In genomic region chr4:120228086-120228485, GRCh38 we compare ENCODE assay signal across 19 cellular contexts.
A peak's percentile ranks its signal among the peaks of the same experiment; 100 is the strongest.
DNase-seq lines count a peak whose midpoint lies in the region; ATAC-seq, FAIRE-seq and TF ChIP-seq lines count a peak whose summit lies in the region.
"Had no signal": no experiment of that assay in that cellular context is flagged by ENCODE, and none has a peak within 500 bp of the region (broad histone marks: within the 10 kb centered on the region; RNA-seq: fewer than 3 reads in every experiment).

No MANE protein-coding gene starts in this region.

- CTCF ChIA-PET in HepG2 (lab: Yijun Ruan, JAX; ENCODE audit: low intra/inter-chr PET ratio, low total read pairs) = no interaction called here

- TF ChIP-seq POLR2A in HepG2 (IDR thresholded peaks at IDR 0.05; ENCODE audit: insufficient read depth in 1 of 2, low read depth in 2 of 2, low read length in 2 of 2) (no peak), right lobe of liver (IDR thresholded peaks at IDR 0.05) (no peak)

- no peaks in the 10 kb centered on the region for H3K4me1 ChIP-seq in HepG2 (ENCODE audit: insufficient read depth, low read length)
- H3K4me1 ChIP-seq in right lobe of liver = no peaks in the 10 kb centered on the region
- H3K4me1 ChIP-seq in mesenchymal stem cell (ENCODE audit: control insufficient read depth, insufficient read depth, low read depth, low read length) = no peaks in the 10 kb centered on the region

- ATAC-seq in HepG2 = no peak
- ATAC-seq in right lobe of liver = no peak
- no peak for ATAC-seq in esophagus mucosa
- ATAC-seq: activated T-cell treated with anti-CD3 and anti-CD28 coated beads, Interleukin-2, amount 50 U/mL, for 72 hours; heart right ventricle; naive thymus-derived CD4-positive, alpha-beta T cell; T-cell had no signal

- in situ Hi-C loops in HepG2 (cut with HindIII; ENCODE audit: extremely low pct_ligation_motif_present, low pct_unique_long_range_greater_than_20kb) = no loop called here

- no peak overlapping the region for H2AK5ac ChIP-seq in mesenchymal stem cell (ENCODE audit: low read length, severe bottlenecking)

- DNase-seq in HepG2 (ENCODE audit: low spot score) = no peak
- DNase-seq in right lobe of liver = no peak
- DNase-seq in choroid plexus epithelial cell (ENCODE audit: low read depth) = peak; percentile 49
- peak; percentile 55 for DNase-seq in mesenchymal stem cell
- no peak for DNase-seq in OCI-M2 (lab: John Stamatoyannopoulos, UW; ENCODE audit: unreplicated experiment)
- no peak for DNase-seq in DMS153 treated with DMSO at 0.1 percent for 48 hours (lab: John Stamatoyannopoulos, UW; ENCODE audit: unreplicated experiment)
- DNase-seq in NCI-H748 (lab: John Stamatoyannopoulos, UW; ENCODE audit: unreplicated experiment) = no peak
- DNase-seq: activated B cell treated with CpG ODN at 0.5 μM for 24 hours; activated CD8-positive, alpha-beta memory T cell treated with anti-CD3 and anti-CD28 coated beads for 24 hours; activated T-cell treated with anti-CD3 and anti-CD28 coated beads, Interleukin-2, amount 50 U/mL, for 72 hours; DMS53; heart right ventricle; naive thymus-derived CD4-positive, alpha-beta T cell; NCI-H1436 treated with DMSO at 0.1 percent for 48 hours; NCI-H345; posterior cingulate gyrus; T-cell had no signal

- no peak overlapping the region for H3K23ac ChIP-seq in mesenchymal stem cell (ENCODE audit: low read length in 2 of 2)

- no peak overlapping the region for H3K9ac ChIP-seq in HepG2 (ENCODE audit: insufficient read depth, low read depth, low read length)
- H3K9ac ChIP-seq in mesenchymal stem cell (ENCODE audit: low read length) = no peak overlapping the region

- no peak for FAIRE-seq in HepG2 (lab: Jason Lieb, UNC)

- WGBS in HepG2 (ENCODE audit: low lambda C conversion rate) = 0% methylated on average over 1 of the region's 1 CpG
- 11% methylated on average over 1 of the region's 1 CpG for WGBS in right lobe of liver (ENCODE audit: insufficient coverage, low coverage, low lambda C conversion rate, missing lambda C conversion rate)
- WGBS in mesenchymal stem cell = 44% methylated on average over 1 of the region's 1 CpG

- peak overlapping the region in 1 of 2 experiments; percentile 29 for H3K4ac ChIP-seq in mesenchymal stem cell (ENCODE audit: low read depth in 1 of 2, low read length in 2 of 2)

- H3K27me3 ChIP-seq in HepG2 (ENCODE audit: control insufficient read depth in 1 of 2, insufficient read depth in 2 of 2, low read length in 2 of 2) = no peaks in the 10 kb centered on the region
- H3K27me3 ChIP-seq in right lobe of liver = no peaks in the 10 kb centered on the region
- H3K27me3 ChIP-seq in mesenchymal stem cell (ENCODE audit: control insufficient read depth in 1 of 2, insufficient read depth in 1 of 2, low read length in 2 of 2) = no peaks in the 10 kb centered on the region
- H3K27me3 ChIP-seq: heart right ventricle had no signal

- no peak overlapping the region for H2BK5ac ChIP-seq in mesenchymal stem cell (ENCODE audit: low read depth, low read length, poor library complexity, severe bottlenecking)

- H3K9me3 ChIP-seq in HepG2 (ENCODE audit: low read length) (no peaks in the 10 kb centered on the region), right lobe of liver (no peaks in the 10 kb centered on the region), mesenchymal stem cell (ENCODE audit: control insufficient read depth, low read length) (no peaks in the 10 kb centered on the region)
- H3K9me3 ChIP-seq: heart right ventricle, thoracic aorta had no signal

- H3K4me2 ChIP-seq in HepG2 (ENCODE audit: low read depth, low read length) (no peak overlapping the region), mesenchymal stem cell (ENCODE audit: low read length, poor library complexity, severe bottlenecking) (no peak overlapping the region)

- no peak overlapping the region for H3K14ac ChIP-seq in mesenchymal stem cell (ENCODE audit: low read length in 2 of 2)

- no peaks in the 10 kb centered on the region for H3K79me1 ChIP-seq in mesenchymal stem cell (replicated peaks; ENCODE audit: low read length, poor library complexity, severe bottlenecking)

- no peak for TF ChIP-seq CTCF in HepG2 (CRISPR knock-in tag; IDR thresholded peaks at IDR 0.05)
- TF ChIP-seq CTCF in right lobe of liver (IDR thresholded peaks at IDR 0.05) = no peak
- no peak for TF ChIP-seq CTCF in choroid plexus epithelial cell (conservative IDR thresholded peaks at IDR 0.05; ENCODE audit: low read depth, low read length)

- H4K20me1 ChIP-seq in HepG2 (ENCODE audit: insufficient read depth, low read length) = no peaks in the 10 kb centered on the region

- H4K8ac ChIP-seq in mesenchymal stem cell (ENCODE audit: low read length) = no peak overlapping the region

- intact Hi-C loops in HepG2 (cut with micrococcal nuclease; ENCODE audit: unreplicated experiment) (no loop called here), right lobe of liver (cut with DNase I) (no loop called here)

- POLR2A ChIA-PET in HepG2 (lab: Yijun Ruan, JAX) = no interaction called here

- peak overlapping the region in 1 of 2 experiments; percentile 71 for H3K18ac ChIP-seq in mesenchymal stem cell (ENCODE audit: low read depth in 1 of 2, low read length in 2 of 2)

- no peak for TF ChIP-seq RAD21 in HepG2 (CRISPR knock-in tag; IDR thresholded peaks at IDR 0.05)

- peak overlapping the region in 1 of 2 experiments; percentile 59 for H2BK12ac ChIP-seq in mesenchymal stem cell (ENCODE audit: low read length in 2 of 2)

- no peak overlapping the region for H3K4me3 ChIP-seq in HepG2 (replicated peaks in 1 of 3; ENCODE audit: insufficient read depth in 1 of 3, low read depth in 2 of 3, low read length in 3 of 3)
- no peak overlapping the region for H3K4me3 ChIP-seq in right lobe of liver
- no peak overlapping the region for H3K4me3 ChIP-seq in choroid plexus epithelial cell (ENCODE audit: low read depth, low read length)
- H3K4me3 ChIP-seq in mesenchymal stem cell (ENCODE audit: insufficient read depth in 1 of 2, low read depth in 1 of 2, low read length in 2 of 2) = no peak overlapping the region
- H3K4me3 ChIP-seq: heart right ventricle, thoracic aorta had no signal

- TF ChIP-seq EP300 in HepG2 (IDR thresholded peaks at IDR 0.05; ENCODE audit: low read depth in 2 of 2, low read length in 2 of 2) (no peak), HepG2 (CRISPR knock-in tag; IDR thresholded peaks at IDR 0.05; ENCODE audit: borderline replicate concordance) (no peak)

- H3K36me3 ChIP-seq in HepG2 (replicated peaks in 1 of 2; ENCODE audit: control insufficient read depth in 1 of 2, insufficient read depth in 2 of 2, low read length in 2 of 2) (no peaks in the 10 kb centered on the region), right lobe of liver (no peaks in the 10 kb centered on the region), mesenchymal stem cell (ENCODE audit: control insufficient read depth in 1 of 2, insufficient read depth in 2 of 2, low read depth in 1 of 2, low read length in 2 of 2) (no peaks in the 10 kb centered on the region)
- H3K36me3 ChIP-seq: heart right ventricle, thoracic aorta had no signal

- H2BK120ac ChIP-seq in mesenchymal stem cell (ENCODE audit: low read depth, low read length) = no peak overlapping the region

- H3K27ac ChIP-seq in HepG2 (ENCODE audit: extremely low read length, insufficient read depth, low read length) (no peak overlapping the region), right lobe of liver (no peak overlapping the region), mesenchymal stem cell (ENCODE audit: low read length, poor library complexity, severe bottlenecking) (no peak overlapping the region)
- H3K27ac ChIP-seq: heart right ventricle, thoracic aorta had no signal

- H3K79me2 ChIP-seq in HepG2 (ENCODE audit: insufficient read depth, low read length) = no peaks in the 10 kb centered on the region

- H4K91ac ChIP-seq in mesenchymal stem cell (ENCODE audit: low read length) = no peak overlapping the region

- H2BK15ac ChIP-seq in mesenchymal stem cell (ENCODE audit: low read depth, poor library complexity, severe bottlenecking) = no peak overlapping the region

- no TSS peak for BruUV-seq in HepG2 (replicated peaks; lab: Mats Ljungman, UMichigan)

- H2AFZ ChIP-seq in HepG2 (ENCODE audit: low read length) (no peak overlapping the region), mesenchymal stem cell (ENCODE audit: low read depth, low read length) (no peak overlapping the region)

TF ChIP-seq in HepG2, 621 proteins besides CTCF, POLR2A, EP300 and RAD21:
- TF ChIP-seq CAMTA2 (CRISPR knock-in tag; IDR thresholded peaks at IDR 0.05; ENCODE audit: borderline replicate concordance) = no peak
- no peak for TF ChIP-seq ATF6 (CRISPR knock-in tag; conservative IDR thresholded peaks at IDR 0.05)
- no peak for TF ChIP-seq REPIN1 (CRISPR knock-in tag; IDR thresholded peaks at IDR 0.05; ENCODE audit: borderline replicate concordance, low read depth)
- no peak for TF ChIP-seq NCOA1 (CRISPR knock-in tag; IDR thresholded peaks at IDR 0.05)
- 0 out of 2 replicates have a peak, but pooled peaks have one; percentile 2 for TF ChIP-seq CEBPB (IDR thresholded peaks at IDR 0.05; ENCODE audit: borderline replicate concordance, low read depth, low read length)
- no peak for TF ChIP-seq SIX4 (CRISPR knock-in tag; IDR thresholded peaks at IDR 0.05)
- TF ChIP-seq ZSCAN31 (CRISPR knock-in tag; IDR thresholded peaks at IDR 0.05; ENCODE audit: low read depth) = no peak
TF ChIP-seq in HepG2: peak in this region for 1.

Comparison
In these comparisons a context has a peak if more than half of its experiments do, and no peak if none do; other contexts are left out.
1. DNase-seq: peak in choroid plexus epithelial cell (single experiment) and mesenchymal stem cell (single experiment); none in HepG2 (single experiment), right lobe of liver (0 of 3), OCI-M2 (single experiment), DMS153 treated with DMSO at 0.1 percent for 48 hours (single experiment) and NCI-H748 (single experiment).